ENCODE assay signal across 8 cellular contexts in genomic region chr10:18651324-18652007, GRCh38. TPM values are rescaled to one million over a fixed set of nuclear protein-coding genes. Genes with fewer than 3 reads are reported as not detected.
DNase-seq lines count a peak whose midpoint lies in the region; ATAC-seq and TF ChIP-seq lines count a peak whose summit lies in the region.

A gene with protein sequence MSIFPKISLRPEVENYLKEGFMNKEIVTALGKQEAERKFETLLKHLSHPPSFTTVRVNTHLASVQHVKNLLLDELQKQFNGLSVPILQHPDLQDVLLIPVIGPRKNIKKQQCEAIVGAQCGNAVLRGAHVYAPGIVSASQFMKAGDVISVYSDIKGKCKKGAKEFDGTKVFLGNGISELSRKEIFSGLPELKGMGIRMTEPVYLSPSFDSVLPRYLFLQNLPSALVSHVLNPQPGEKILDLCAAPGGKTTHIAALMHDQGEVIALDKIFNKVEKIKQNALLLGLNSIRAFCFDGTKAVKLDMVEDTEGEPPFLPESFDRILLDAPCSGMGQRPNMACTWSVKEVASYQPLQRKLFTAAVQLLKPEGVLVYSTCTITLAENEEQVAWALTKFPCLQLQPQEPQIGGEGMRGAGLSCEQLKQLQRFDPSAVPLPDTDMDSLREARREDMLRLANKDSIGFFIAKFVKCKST (minus strand): TSS chr10:18651587. CDS start chr10:18651203, 384 bp downstream.

- H3K36me3 Mint-ChIP-seq in nephron (ENCODE audit: low read depth), result no peaks in the 10 kb centered on the region

- H3K27ac Mint-ChIP-seq in nephron, result peak within 1 kb of the TSS; percentile 86 to 96 (median 87)

- H3K27me3 Mint-ChIP-seq in nephron (ENCODE audit: low read depth), result no peaks in the 10 kb centered on the region

- H3K4me1 ChIP-seq in RWPE2 (ENCODE audit: insufficient read depth, poor library complexity, severe bottlenecking), result peaks cover 14% of the 10 kb centered on the region
- peaks cover 15 to 33% (median 26%) of the 10 kb centered on the region in 4 donors for H3K4me1 ChIP-seq in stomach

- no peaks in the 10 kb centered on the region for H3K9me3 Mint-ChIP-seq in nephron

- intact Hi-C loops in stomach (cut with DNase I; ENCODE audit: low total_unique reads), result no loop called here

- TF ChIP-seq POLR2A in stomach (IDR thresholded peaks at IDR 0.05), result peak in 1 of 4 donors; percentile 61

- H3K9me3 ChIP-seq in RWPE2 (ENCODE audit: severe bottlenecking) (no peaks in the 10 kb centered on the region), stomach (no peaks in the 10 kb centered on the region)

- H3K27ac ChIP-seq in RWPE2 (ENCODE audit: poor library complexity, severe bottlenecking) (peak within 1 kb of the TSS; percentile 46), stomach (peak within 1 kb of the TSS; percentile 88 to 94 (median 91))

- no peak for TF ChIP-seq EP300 in stomach (IDR thresholded peaks at IDR 0.05)

- H3K4me3 Mint-ChIP-seq in nephron, result peak within 1 kb of the TSS; percentile 94 to 100 (median 96)

- ATAC-seq in GM21825 (IDR thresholded peaks at IDR 0.05; ENCODE audit: unreplicated experiment) (peak; percentile 97), RWPE2 (ENCODE audit: low read depth) (peak; percentile 96)

- H3K27me3 ChIP-seq in RWPE2 (ENCODE audit: insufficient read depth, poor library complexity, severe bottlenecking) (no peaks in the 10 kb centered on the region), stomach (no peaks in the 10 kb centered on the region)

- DNase-seq in EH (ENCODE audit: low read depth), result peak; percentile 86
- DNase-seq in Kasumi-1 (lab: John Stamatoyannopoulos, UW), result peak; percentile 94 to 96
- peak; percentile 82 for DNase-seq in RWPE2 (ENCODE audit: low spot score)
- peak; percentile 89 for DNase-seq in activated T-helper 9 cell treated with anti-CD3 and anti-CD28 coated beads, Interleukin-2, amount 50 U/mL, for 16 hours (ENCODE audit: low read depth)
- DNase-seq in fibroblast of the aortic adventitia (ENCODE audit: low read depth), result peak; percentile 88
- peak; percentile 93 for DNase-seq in stomach

- peak within 1 kb of the TSS; percentile 54 for H3K4me3 ChIP-seq in RWPE2 (ENCODE audit: severe bottlenecking)
- peak within 1 kb of the TSS; percentile 91 for H3K4me3 ChIP-seq in fibroblast of the aortic adventitia (ENCODE audit: low read depth, low read length)
- H3K4me3 ChIP-seq in stomach, result peak within 1 kb of the TSS; percentile 67 to 78 (median 74)

- H3K4me1 Mint-ChIP-seq in nephron, result peaks cover 32% of the 10 kb centered on the region

- peaks cover 17% of the 10 kb centered on the region for H3K36me3 ChIP-seq in RWPE2 (ENCODE audit: low read depth)
- peaks cover 0 to 14% (median 9%) of the 10 kb centered on the region in 4 donors for H3K36me3 ChIP-seq in stomach

- 0 to 1% (median 0%) methylated on average over 38 to 39 of the region's 39 CpGs for WGBS in stomach, 5 donors

- no peak for TF ChIP-seq CTCF in RWPE2 (IDR thresholded peaks at IDR 0.05; ENCODE audit: poor library complexity, severe bottlenecking)
- no peak for TF ChIP-seq CTCF in fibroblast of the aortic adventitia (IDR thresholded peaks at IDR 0.05; ENCODE audit: insufficient read depth, low read length)
- TF ChIP-seq CTCF in nephron (IDR thresholded peaks at IDR 0.05; ENCODE audit: unreplicated experiment in 3 of 3), result no peak
- no peak for TF ChIP-seq CTCF in stomach (IDR thresholded peaks at IDR 0.05)

RNA-seq across cellular contexts. Expression of the gene that starts here (rescaled TPM):
- total RNA-seq in fibroblast of the aortic adventitia (ENCODE audit: low replicate concordance) (12.3 and 23.4 TPM in 2 replicates), stomach (10 to 100 TPM in 3 of 5 donors, 1 to 10 TPM in 2; 4.7 to 52.7 (median 11.2) TPM)
- 1 to 10 TPM; 3.1 to 7.0 (median 3.7) TPM for polyA plus RNA-seq in stomach

Comparison
In these comparisons a context has a peak if more than half of its experiments do, and no peak if none do; other contexts are left out.
1. Peak in every context shown above with its lines: DNase-seq, ATAC-seq, H3K4me3 ChIP-seq and H3K27ac ChIP-seq.